Comparison of ENCODE assay signal across 8 cellular contexts in the genomic region with DNA sequence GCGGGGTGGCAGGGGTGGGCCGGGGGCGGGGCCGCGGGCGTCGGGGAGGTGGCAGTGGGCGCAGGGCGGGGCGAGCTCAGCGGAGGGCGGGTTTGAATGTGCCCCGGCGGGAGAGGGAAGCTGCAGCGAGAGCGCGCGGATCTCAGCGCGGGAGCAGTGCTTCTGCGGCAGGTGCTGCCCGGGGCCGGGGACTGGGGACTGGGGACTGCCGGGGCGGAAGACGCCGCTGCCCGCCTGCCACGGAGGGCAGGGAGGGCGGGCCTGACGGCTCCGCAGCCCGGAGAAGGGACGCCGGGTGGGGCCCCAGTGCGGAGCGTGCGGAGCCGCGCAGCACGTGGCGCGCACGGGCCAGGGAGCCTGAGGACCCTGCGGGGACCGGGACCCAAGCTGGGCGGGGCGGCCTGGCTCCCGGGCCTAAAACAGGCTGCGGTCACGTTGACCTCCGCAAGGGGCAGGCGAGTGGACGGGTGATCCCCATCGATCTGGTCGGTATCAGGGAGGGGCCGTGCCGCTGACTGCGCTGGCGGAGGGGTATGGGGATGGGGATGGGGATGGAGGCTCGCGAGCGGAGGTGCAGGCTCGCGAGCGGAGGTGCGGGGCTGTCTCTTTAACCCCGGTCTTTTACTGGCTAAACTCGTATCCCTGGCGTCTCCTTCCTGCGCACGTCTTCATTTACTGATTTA. TPM values are rescaled to one million over a fixed set of nuclear protein-coding genes. Genes with fewer than 3 reads are reported as not detected.
DNase-seq lines count a peak whose midpoint lies in the region; ATAC-seq and TF ChIP-seq lines count a peak whose summit lies in the region.

Gene SLC29A1 (plus strand): TSS at position 125 of the 683 bp plus-strand sequence. CDS start 3,719 bp downstream, outside the sequence.

- H3K36me3 Mint-ChIP-seq in neural crest cell (ENCODE audit: low read depth), result no peaks in the 10 kb centered on the region

- DNase-seq in C1 segment of cervical spinal cord (lab: John Stamatoyannopoulos, UW) (peak in 9 of 14 donors; percentile 40 to 68 (median 59)), fibroblast of villous mesenchyme (ENCODE audit: low read depth) (peak; percentile 49), neural crest cell (ENCODE audit: low read depth, low spot score) (peak; percentile 67)
- DNase-seq in Jurkat, Clone E6-1 (ENCODE audit: low read depth, low spot score), result peak; percentile 73
- peak; percentile 76 for DNase-seq in activated T-helper 9 cell treated with anti-CD3 and anti-CD28 coated beads, Interleukin-2, amount 50 U/mL, for 16 hours (ENCODE audit: low read depth)

- H3K9me3 Mint-ChIP-seq in neural crest cell, result no peaks in the 10 kb centered on the region

- H3K9me3 ChIP-seq in subcutaneous abdominal adipose tissue (ENCODE audit: control insufficient read depth in 5 of 5, low read length in 5 of 5), result no peaks in the 10 kb centered on the region

- H3K27ac Mint-ChIP-seq in neural crest cell (ENCODE audit: unreplicated experiment), result peak within 1 kb of the TSS; percentile 71

- peak within 1 kb of the TSS; percentile 99 for H3K27ac ChIP-seq in subcutaneous abdominal adipose tissue (ENCODE audit: low read depth, low read length)

- ATAC-seq in GM19438 (IDR thresholded peaks at IDR 0.05; ENCODE audit: low read depth, unreplicated experiment), result peak; percentile 41

- peak within 1 kb of the TSS; percentile 56 to 81 (median 59) for H3K9ac ChIP-seq in subcutaneous abdominal adipose tissue (ENCODE audit: low read length in 5 of 5)

- peaks cover 0 to 13% (median 6%) of the 10 kb centered on the region in 5 donors for H3K36me3 ChIP-seq in subcutaneous abdominal adipose tissue (ENCODE audit: control insufficient read depth in 5 of 5, insufficient read depth in 5 of 5, low read length in 5 of 5)

- peak; percentile 93 for TF ChIP-seq POLR2A in Raji (IDR thresholded peaks at IDR 0.05; ENCODE audit: insufficient read depth, low read depth, low read length)

- peaks cover 6% of the 10 kb centered on the region for H3K27me3 Mint-ChIP-seq in neural crest cell (ENCODE audit: low read depth)

- no peaks in the 10 kb centered on the region for H3K27me3 ChIP-seq in subcutaneous abdominal adipose tissue (ENCODE audit: control insufficient read depth in 5 of 5, insufficient read depth in 4 of 5, low read length in 5 of 5)

- peaks cover 54% of the 10 kb centered on the region for H3K4me1 Mint-ChIP-seq in neural crest cell

- peak; percentile 10 for TF ChIP-seq CTCF in fibroblast of villous mesenchyme (IDR thresholded peaks at IDR 0.05; ENCODE audit: insufficient read depth, low read depth, low read length)
- TF ChIP-seq CTCF in neural crest cell (conservative IDR thresholded peaks at IDR 0.05), result peak; percentile 50

- H3K4me3 Mint-ChIP-seq in neural crest cell, result peak within 1 kb of the TSS; percentile 90

- H3K4me1 ChIP-seq in subcutaneous abdominal adipose tissue (ENCODE audit: control insufficient read depth in 5 of 5, insufficient read depth in 5 of 5, low read length in 5 of 5), result peaks cover 27 to 94% (median 86%) of the 10 kb centered on the region in 5 donors

- peak within 1 kb of the TSS; percentile 58 for H3K4me3 ChIP-seq in Jurkat, Clone E6-1 (ENCODE audit: low read length)
- H3K4me3 ChIP-seq in fibroblast of villous mesenchyme (ENCODE audit: low read depth, low read length) (peak within 1 kb of the TSS; percentile 61), subcutaneous abdominal adipose tissue (ENCODE audit: low read depth in 1 of 5, low read length in 5 of 5) (peak within 1 kb of the TSS; percentile 64 to 86 (median 75))

RNA-seq across cellular contexts. Expression of gene SLC29A1, which starts in this region (rescaled TPM):
- 130 TPM for polyA plus RNA-seq in Jurkat, Clone E6-1 (2012; ENCODE audit: insufficient read depth, insufficient read length)
- total RNA-seq in fibroblast of villous mesenchyme (7.1 and 9.5 TPM in 2 replicates), neural crest cell (54.8 and 55.0 TPM in 2 replicates)

Comparison
In these comparisons a context has a peak if more than half of its experiments do, and no peak if none do; other contexts are left out.
1. Peak in every context shown above with its lines: DNase-seq, ATAC-seq, H3K4me3 ChIP-seq and H3K27ac ChIP-seq.